ENCODE assay signal across 8 cellular contexts in genomic region chr19:49474545-49474930, GRCh38. TPM values are rescaled to one million over a fixed set of nuclear protein-coding genes. Genes with fewer than 3 reads are reported as not detected.
DNase-seq lines count a peak whose midpoint lies in the region; ATAC-seq and TF ChIP-seq lines count a peak whose summit lies in the region.

No MANE protein-coding gene starts in this region.

- no peak for TF ChIP-seq POLR2A in right lobe of liver (IDR thresholded peaks at IDR 0.05)
- no peak for TF ChIP-seq POLR2A in transverse colon (IDR thresholded peaks at IDR 0.05)

- in situ Hi-C loops in transverse colon (cut with MboI; ENCODE audit: low pct_ligation_motif_present in 1 of 4, low pct_unique_long_range_greater_than_20kb in 1 of 4, low sequenced_read_pairs in 3 of 4): no loop called here

- no peak for ATAC-seq in right lobe of liver

- H3K4me1 ChIP-seq in ascending aorta: peaks cover 3 to 7% of the 10 kb centered on the region in 2 donors
- peaks cover 0 to 5% (median 0%) of the 10 kb centered on the region in 4 donors for H3K4me1 ChIP-seq in right lobe of liver
- peaks cover 8 to 32% (median 13%) of the 10 kb centered on the region in 4 donors for H3K4me1 ChIP-seq in transverse colon

- TF ChIP-seq CTCF in ascending aorta (IDR thresholded peaks at IDR 0.05) (no peak), right lobe of liver (IDR thresholded peaks at IDR 0.05) (no peak), transverse colon (IDR thresholded peaks at IDR 0.05) (no peak)

- H3K36me3 ChIP-seq in ascending aorta (no peaks in the 10 kb centered on the region), right lobe of liver (no peaks in the 10 kb centered on the region), transverse colon (no peaks in the 10 kb centered on the region)

- H3K27me3 ChIP-seq in ascending aorta (no peaks in the 10 kb centered on the region), right lobe of liver (no peaks in the 10 kb centered on the region), transverse colon (no peaks in the 10 kb centered on the region)

- WGBS in right lobe of liver (ENCODE audit: insufficient coverage, low coverage, low lambda C conversion rate, missing lambda C conversion rate): 15% methylated on average over 11 of the region's 11 CpGs
- 13 to 24% methylated on average over 6 to 11 of the region's 11 CpGs for WGBS in transverse colon (ENCODE audit: low coverage in 1 of 2), 2 donors

- H3K27ac ChIP-seq in ascending aorta (peak overlapping the region; percentile 58 to 66), right lobe of liver (peak overlapping the region; percentile 62 to 67 (median 62)), transverse colon (peak overlapping the region; percentile 83 to 89 (median 86))

- intact Hi-C loops in ascending aorta (cut with DNase I) (loop anchor here (1.0 kb wide), 2 partner anchors 21 to 73 kb away; partner anchors contain the start of gene ALDH16A1), right lobe of liver (cut with DNase I) (no loop called here), transverse colon (cut with DNase I; ENCODE audit: low total_unique reads) (loop anchor here (10.0 kb wide), 1 partner anchor 210 kb away; the partner anchor contains the start of gene ADM5)

- peak; percentile 51 for DNase-seq in activated T-cell treated with anti-CD3 and anti-CD28 coated beads for 24 hours (ENCODE audit: low read depth)
- no peak for DNase-seq in activated T-cell treated with anti-CD3 and anti-CD28 coated beads, Interleukin-2, amount 50 U/mL, for 48 hours
- DNase-seq in ascending aorta (ENCODE audit: low spot score in 2 of 2): no peak
- DNase-seq in right lobe of liver: no peak
- no peak for DNase-seq in transverse colon
- DNase-seq in GOT3 (lab: John Stamatoyannopoulos, UW): no peak
- no peak for DNase-seq in NCI-H2196 (lab: John Stamatoyannopoulos, UW; ENCODE audit: unreplicated experiment)
- no peak for DNase-seq in COLO668 (lab: John Stamatoyannopoulos, UW; ENCODE audit: unreplicated experiment)

- TF ChIP-seq EP300 in transverse colon (IDR thresholded peaks at IDR 0.05; ENCODE audit: low read depth): no peak

- H3K4me3 ChIP-seq in ascending aorta (peak overlapping the region; percentile 68 to 86), right lobe of liver (peak overlapping the region; percentile 71 to 76 (median 72)), transverse colon (peak overlapping the region; percentile 68 to 81 (median 73))

- H3K9me3 ChIP-seq in ascending aorta (no peaks in the 10 kb centered on the region), right lobe of liver (no peaks in the 10 kb centered on the region), transverse colon (no peaks in the 10 kb centered on the region)

RNA-seq across cellular contexts. Expression of gene FLT3LG, which starts 0.5 kb away (rescaled TPM):
- total RNA-seq in ascending aorta (37.3 TPM), right lobe of liver (1 to 10 TPM in 5 of 6 experiments, under 1 TPM in 1; 0.80 to 4.4 (median 2.3) TPM), transverse colon (1 to 10 TPM in 2 of 4 donors, under 1 TPM in 1, not detected in 1; 1.00 to 4.0 (median 3.2) TPM)

RNA-seq across cellular contexts. Expression of gene RPL13A, which starts 12.9 kb away (rescaled TPM):
- total RNA-seq in ascending aorta (2,737 TPM), right lobe of liver (100 to 1,000 TPM; 675 to 992 (median 801) TPM), transverse colon (1,000 to 10,000 TPM; 1,219 to 2,956 (median 2,884) TPM)

RNA-seq across cellular contexts. Expression of gene ALDH16A1, which starts 21.5 kb away (rescaled TPM):
- total RNA-seq in ascending aorta: 27.9 TPM
- 10 to 100 TPM; 14.4 to 29.6 (median 19.8) TPM for total RNA-seq in right lobe of liver
- 100 to 1,000 TPM in 1 of 4 donors, 10 to 100 TPM in 3; 24.3 to 465 (median 43.1) TPM for total RNA-seq in transverse colon

RNA-seq across cellular contexts. Expression of gene RPS11, which starts 21.7 kb away (rescaled TPM):
- total RNA-seq in ascending aorta (3,554 TPM), right lobe of liver (1,000 to 10,000 TPM in 2 of 6 experiments, 100 to 1,000 TPM in 4; 417 to 1,739 (median 617) TPM), transverse colon (1,000 to 10,000 TPM; 1,601 to 4,774 (median 2,823) TPM)

RNA-seq across cellular contexts. Expression of gene PIH1D1, which starts 22.9 kb away (rescaled TPM):
- total RNA-seq in ascending aorta: 177 TPM
- 10 to 100 TPM; 37.4 to 57.7 (median 43.4) TPM for total RNA-seq in right lobe of liver
- 100 to 1,000 TPM in 1 of 4 donors, 10 to 100 TPM in 3; 52.7 to 105 (median 90.4) TPM for total RNA-seq in transverse colon

Comparison
In these comparisons a context has a peak if more than half of its experiments do, and no peak if none do; other contexts are left out.
1. intact Hi-C loops: an anchor here in ascending aorta (1.0 kb wide) and transverse colon (10.0 kb wide); none called in right lobe of liver.